ENCODE assay signal across 23 cellular contexts in genomic region chr4:151912626-151913025, GRCh38.
DNase-seq lines count a peak whose midpoint lies in the region; ATAC-seq and TF ChIP-seq lines count a peak whose summit lies in the region.
"Had no signal": no experiment of that assay in that cellular context is flagged by ENCODE, and none has a peak within 500 bp of the region (broad histone marks: within the 10 kb centered on the region; RNA-seq: fewer than 3 reads in every experiment).

No MANE protein-coding gene starts in this region.

- H3K36me3 Mint-ChIP-seq in endodermal cell (ENCODE audit: low read depth) = no peaks in the 10 kb centered on the region
- no peaks in the 10 kb centered on the region for H3K36me3 Mint-ChIP-seq in neural progenitor cell
- H3K36me3 Mint-ChIP-seq: CD8-positive, alpha-beta T cell; IgD-negative memory B cell had no signal

- no peak for TF ChIP-seq EP300 in stomach (IDR thresholded peaks at IDR 0.05)

- ATAC-seq in GM18868 (IDR thresholded peaks at IDR 0.05; ENCODE audit: unreplicated experiment) (peak; percentile 68), HG02678 (IDR thresholded peaks at IDR 0.05; ENCODE audit: unreplicated experiment) (peak; percentile 66), HG02798 (IDR thresholded peaks at IDR 0.05; ENCODE audit: poor library complexity, unreplicated experiment) (no peak)
- ATAC-seq: A549; CD8-positive, alpha-beta T cell had no signal

- H3K4me3 ChIP-seq in endodermal cell (ENCODE audit: low read length) = no peak overlapping the region
- H3K4me3 ChIP-seq in neural progenitor cell = no peak overlapping the region
- H3K4me3 ChIP-seq in stomach = no peak overlapping the region
- H3K4me3 ChIP-seq: A549; BLaER1 treated with 17β-estradiol and CSF1 and Interleukin-3, amounts not matched to agents 10 nM and 100 nM had no signal

- peak overlapping the region; percentile 8 for H3K4me2 ChIP-seq in neural progenitor cell
- H3K4me2 ChIP-seq: A549; BLaER1 treated with 17β-estradiol and CSF1 and Interleukin-3, amounts not matched to agents 10 nM and 100 nM; SK-N-SH had no signal

- H3K4me1 Mint-ChIP-seq in endodermal cell = peaks cover 9% of the 10 kb centered on the region
- peaks cover 33% of the 10 kb centered on the region for H3K4me1 Mint-ChIP-seq in neural progenitor cell

- H3K9me3 Mint-ChIP-seq in endodermal cell (no peaks in the 10 kb centered on the region), neural progenitor cell (peaks cover 14% of the 10 kb centered on the region)
- H3K9me3 Mint-ChIP-seq: CD8-positive, alpha-beta T cell; IgD-negative memory B cell had no signal

- TF ChIP-seq POLR2A in stomach (IDR thresholded peaks at IDR 0.05) = no peak

- H4K20me1 ChIP-seq in neural progenitor cell (ENCODE audit: low read depth) = no peaks in the 10 kb centered on the region
- H4K20me1 ChIP-seq: BLaER1 treated with 17β-estradiol and CSF1 and Interleukin-3, amounts not matched to agents 10 nM and 100 nM had no signal

- peaks cover 19% of the 10 kb centered on the region for H3F3A ChIP-seq in neural progenitor cell (ENCODE audit: low read depth)

- peak overlapping the region; percentile 22 for H2AFZ ChIP-seq in neural progenitor cell (replicated peaks)

- no peaks in the 10 kb centered on the region for H3K79me2 ChIP-seq in neural progenitor cell (ENCODE audit: low read depth)

- peak; percentile 56 for DNase-seq in endodermal cell
- no peak for DNase-seq in neural progenitor cell (ENCODE audit: low spot score)
- no peak for DNase-seq in stomach
- DNase-seq in activated CD4-positive, alpha-beta T cell treated with anti-CD3 and anti-CD28 coated beads, Interleukin-2, amount 50 U/mL, for 48 hours = no peak
- DNase-seq: Calu3; CD8-positive, alpha-beta T cell; GOT3; MM.1S; NCI-H1092 treated with DMSO at 0.1 percent for 48 hours; NCI-H146; NCI-H2029 treated with DMSO at 0.1 percent for 48 hours; NCI-H2171 treated with DMSO at 0.1 percent for 48 hours; NCI-H446; NK-92 treated with Interleukin-12 subunit alpha and Interleukin-12 subunit beta, amount 100 ng/mL, for 24 hours; OCI-M1; SHP77; SK-N-SH had no signal

- H3K27me3 ChIP-seq in endodermal cell (ENCODE audit: control insufficient read depth, insufficient read depth, low read length, poor library complexity, severe bottlenecking) (no peaks in the 10 kb centered on the region), neural progenitor cell (no peaks in the 10 kb centered on the region), stomach (no peaks in the 10 kb centered on the region)
- H3K27me3 ChIP-seq: BLaER1 treated with 17β-estradiol and CSF1 and Interleukin-3, amounts not matched to agents 10 nM and 100 nM had no signal

- H3K9ac ChIP-seq in endodermal cell (ENCODE audit: extremely low read depth, low read length, poor library complexity, severe bottlenecking) = no peak overlapping the region
- H3K9ac ChIP-seq in neural progenitor cell = no peak overlapping the region
- H3K9ac ChIP-seq: BLaER1 treated with 17β-estradiol and CSF1 and Interleukin-3, amounts not matched to agents 10 nM and 100 nM; SK-N-SH had no signal

- no peak for TF ChIP-seq CTCF in endodermal cell (conservative IDR thresholded peaks at IDR 0.05)
- no peak for TF ChIP-seq CTCF in neural progenitor cell (IDR thresholded peaks at IDR 0.05)
- TF ChIP-seq CTCF in stomach (IDR thresholded peaks at IDR 0.05) = no peak

- intact Hi-C loops in stomach (cut with DNase I; ENCODE audit: low total_unique reads) = no loop called here

- H3K27ac Mint-ChIP-seq in endodermal cell (no peak overlapping the region), neural progenitor cell (peak overlapping the region; percentile 92)
- H3K27ac Mint-ChIP-seq: CD8-positive, alpha-beta T cell; IgD-negative memory B cell had no signal

- H3K4me1 ChIP-seq in endodermal cell (ENCODE audit: control insufficient read depth, insufficient read depth, low read length) (no peaks in the 10 kb centered on the region), neural progenitor cell (peaks cover 20% of the 10 kb centered on the region), stomach (peaks cover 0 to 6% (median 0%) of the 10 kb centered on the region in 4 donors)
- H3K4me1 ChIP-seq: A549 had no signal

- H3K4me3 Mint-ChIP-seq in endodermal cell (no peak overlapping the region), neural progenitor cell (no peak overlapping the region)
- H3K4me3 Mint-ChIP-seq: CD8-positive, alpha-beta T cell; IgD-negative memory B cell had no signal

- H3K27me3 Mint-ChIP-seq in endodermal cell (ENCODE audit: insufficient read depth) = peaks cover 5% of the 10 kb centered on the region
- H3K27me3 Mint-ChIP-seq in neural progenitor cell (ENCODE audit: insufficient read depth, low read depth) = peaks cover 2% of the 10 kb centered on the region

- no peaks in the 10 kb centered on the region for H3K36me3 ChIP-seq in endodermal cell (ENCODE audit: control insufficient read depth, insufficient read depth, low read length)
- H3K36me3 ChIP-seq in neural progenitor cell = no peaks in the 10 kb centered on the region
- H3K36me3 ChIP-seq in stomach = no peaks in the 10 kb centered on the region
- H3K36me3 ChIP-seq: BLaER1 treated with 17β-estradiol and CSF1 and Interleukin-3, amounts not matched to agents 10 nM and 100 nM had no signal

- no peaks in the 10 kb centered on the region for H3K9me3 ChIP-seq in endodermal cell (ENCODE audit: control insufficient read depth, low read length)
- H3K9me3 ChIP-seq in neural progenitor cell (ENCODE audit: low read depth) = no peaks in the 10 kb centered on the region
- H3K9me3 ChIP-seq in stomach = no peaks in the 10 kb centered on the region
- H3K9me3 ChIP-seq: A549, SK-N-SH had no signal

- H3K27ac ChIP-seq in endodermal cell (ENCODE audit: low read depth, low read length) = no peak overlapping the region
- no peak overlapping the region for H3K27ac ChIP-seq in neural progenitor cell
- H3K27ac ChIP-seq in stomach = no peak overlapping the region
- H3K27ac ChIP-seq: A549; BLaER1 treated with 17β-estradiol and CSF1 and Interleukin-3, amounts not matched to agents 10 nM and 100 nM had no signal

- 44 to 68% methylated on average over 3 to 6 of the region's 6 CpGs for WGBS in endodermal cell (ENCODE audit: insufficient coverage in 1 of 2, insufficient read length in 1 of 2), 2 experiments
- 55 to 62% (median 60%) methylated on average over 6 of the region's 6 CpGs for WGBS in stomach, 5 donors
